Comparison of ENCODE assay signal across 9 cellular contexts in the genomic region with DNA sequence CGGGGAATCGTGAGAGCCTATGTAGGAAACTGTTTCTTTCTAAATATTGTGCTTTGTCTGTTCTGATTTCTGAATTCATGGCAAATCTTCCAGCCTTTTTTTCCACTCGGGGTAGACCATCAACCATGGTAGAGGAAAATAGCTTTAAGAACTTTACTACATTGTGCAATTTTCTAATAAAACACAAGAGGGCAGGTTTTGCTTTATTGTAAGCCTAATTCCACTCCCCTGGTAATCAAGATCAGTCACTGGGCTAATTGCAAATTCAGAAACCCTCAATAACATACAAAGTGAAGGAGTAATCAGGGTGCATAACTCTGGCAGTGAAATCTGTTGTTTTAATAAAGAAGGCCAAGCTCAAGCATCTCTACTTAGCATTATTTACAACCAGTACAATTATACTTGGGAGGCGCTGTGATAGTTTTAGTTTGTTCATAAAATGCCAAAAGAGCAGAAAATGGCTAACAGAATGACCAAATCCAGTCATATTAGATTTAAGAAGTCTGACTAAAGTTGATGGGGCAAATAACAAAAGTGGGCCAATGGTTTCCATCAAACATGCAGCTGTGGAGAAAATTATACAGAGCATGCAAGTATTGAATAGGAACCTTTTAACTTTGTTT. TPM values are rescaled to one million over a fixed set of nuclear protein-coding genes. Genes with fewer than 3 reads are reported as not detected.
DNase-seq lines count a peak whose midpoint lies in the region; ATAC-seq and TF ChIP-seq lines count a peak whose summit lies in the region.
"Had no signal": no experiment of that assay in that cellular context is flagged by ENCODE, and none has a peak within 500 bp of the region (broad histone marks: within the 10 kb centered on the region; RNA-seq: fewer than 3 reads in every experiment).

No MANE protein-coding gene starts in this region.

- intact Hi-C loops in activated naive CD4-positive, alpha-beta T cell treated with anti-CD3 and anti-CD28 coated beads for 36 hours (cut with micrococcal nuclease): loop anchor here (1.0 to 5.0 kb wide), 8 partner anchors 114 to 1042 kb away; no protein-coding TSS in a partner anchor

- TF ChIP-seq CTCF in AG04449 (IDR thresholded peaks at IDR 0.05; ENCODE audit: insufficient read depth, low read length, missing control alignments) (peak; percentile 20), GM12875 (IDR thresholded peaks at IDR 0.05; ENCODE audit: borderline replicate concordance, insufficient read depth, low read depth, low read length) (peak; percentile 34; the same call in 1 of the 2 replicates), astrocyte of the cerebellum (IDR thresholded peaks at IDR 0.05; ENCODE audit: low read depth, low read length, missing control alignments) (peak; percentile 59)

- no peaks in the 10 kb centered on the region for H3K27me3 Mint-ChIP-seq in activated naive CD4-positive, alpha-beta T cell treated with anti-CD3 and anti-CD28 coated beads for 36 hours (ENCODE audit: low read depth)

- no peak overlapping the region for H3K4me3 Mint-ChIP-seq in activated naive CD4-positive, alpha-beta T cell treated with anti-CD3 and anti-CD28 coated beads for 36 hours

- H3K4me3 ChIP-seq in AG04449 (ENCODE audit: low read depth, low read length) (no peak overlapping the region), GM12875 (ENCODE audit: low read depth, low read length) (no peak overlapping the region), astrocyte of the cerebellum (ENCODE audit: low read depth, low read length) (no peak overlapping the region)
- H3K4me3 ChIP-seq: HAP-1 had no signal

- ATAC-seq in HG03159 (IDR thresholded peaks at IDR 0.05; ENCODE audit: unreplicated experiment): peak; percentile 62

- H3K36me3 Mint-ChIP-seq in activated naive CD4-positive, alpha-beta T cell treated with anti-CD3 and anti-CD28 coated beads for 36 hours (ENCODE audit: low read depth): no peaks in the 10 kb centered on the region

- no peak overlapping the region for H3K27ac Mint-ChIP-seq in activated naive CD4-positive, alpha-beta T cell treated with anti-CD3 and anti-CD28 coated beads for 36 hours

- peaks cover 28% of the 10 kb centered on the region for H3K4me1 Mint-ChIP-seq in activated naive CD4-positive, alpha-beta T cell treated with anti-CD3 and anti-CD28 coated beads for 36 hours (ENCODE audit: low read depth)

- H3K9me3 Mint-ChIP-seq in activated naive CD4-positive, alpha-beta T cell treated with anti-CD3 and anti-CD28 coated beads for 36 hours: no peaks in the 10 kb centered on the region

- in situ Hi-C loops in astrocyte of the cerebellum (cut with HindIII; ENCODE audit: low sequenced_read_pairs): no loop called here

- CTCF ChIA-PET in AG04449 (lab: Yijun Ruan, JAX): interaction anchor here (0.6 to 12.6 kb wide), 27 partner anchors 9 to 968 kb away, joined by 3 to 173 read pairs (median 4); no protein-coding TSS in a partner anchor
- CTCF ChIA-PET in activated naive CD4-positive, alpha-beta T cell treated with anti-CD3 and anti-CD28 coated beads for 36 hours (lab: Charles Lee): interaction anchor here (0.8 to 8.6 kb wide), 21 partner anchors 10 to 867 kb away, joined by 3 to 141 read pairs (median 4); a partner anchor contains a TSS

- POLR2A ChIA-PET in AG04449 (lab: Yijun Ruan, JAX): no interaction called here

- no peak for DNase-seq in AG04449 (ENCODE audit: low read depth, low spot score)
- peak; percentile 64 for DNase-seq in NCI-H345 treated with DMSO at 0.1 percent for 48 hours (lab: John Stamatoyannopoulos, UW; ENCODE audit: unreplicated experiment)
- peak; percentile 55 for DNase-seq in astrocyte of the cerebellum (ENCODE audit: low read depth)
- DNase-seq in iPS-NIHi7 (ENCODE audit: extremely low spot score): peak; percentile 54
- peak; percentile 93 for DNase-seq in superior temporal gyrus (ENCODE audit: extremely low spot score)
- DNase-seq in activated naive CD4-positive, alpha-beta T cell treated with anti-CD3 and anti-CD28 coated beads for 36 hours: no peak

RNA-seq across cellular contexts. Expression of a gene that starts 43.8 kb away (rescaled TPM):
- total RNA-seq in activated naive CD4-positive, alpha-beta T cell treated with anti-CD3 and anti-CD28 coated beads for 36 hours: under 1 TPM in 1 of 2 experiments, not detected in 1; 0.10 TPM

Comparison
In these comparisons a context has a peak if more than half of its experiments do, and no peak if none do; other contexts are left out.
1. DNase-seq: peak in NCI-H345 treated with DMSO at 0.1 percent for 48 hours (single experiment), astrocyte of the cerebellum (single experiment), iPS-NIHi7 (single experiment) and superior temporal gyrus (single experiment); none in AG04449 (single experiment) and activated naive CD4-positive, alpha-beta T cell treated with anti-CD3 and anti-CD28 coated beads for 36 hours (single experiment).
2. Peak in every context shown above with its lines, with median percentiles within 50 percentile points of each other: CTCF ChIP-seq.